26 cellular contexts compared by ENCODE assay signal in the genomic region with DNA sequence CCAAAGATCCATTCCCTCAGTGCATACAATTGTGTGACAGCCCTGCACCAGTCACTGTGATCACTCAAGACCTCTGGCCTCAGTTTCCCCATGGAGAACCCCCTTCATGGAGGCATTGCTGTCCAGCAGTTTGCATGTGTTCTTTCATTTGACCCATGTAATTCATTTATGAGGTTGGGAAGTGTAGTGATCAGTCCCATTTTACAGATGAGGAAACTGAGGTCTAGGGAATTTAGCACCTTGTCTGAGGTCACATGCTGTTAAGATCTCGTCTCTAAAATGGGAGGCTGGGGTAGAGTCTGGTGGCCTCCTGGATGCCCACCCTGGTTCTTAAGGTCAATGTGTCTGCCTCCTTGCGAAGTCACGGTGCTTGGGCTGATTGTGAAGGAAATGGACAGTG.
"Had no signal": no experiment of that assay in that cellular context is flagged by ENCODE, and none has a peak within 500 bp of the region (broad histone marks: within the 10 kb centered on the region; RNA-seq: fewer than 3 reads in every experiment).

No MANE protein-coding gene starts in this region.

- H3K4me3 ChIP-seq: dorsolateral prefrontal cortex, hepatocyte, lung, neural progenitor cell, psoas muscle, spleen, testis, tibial nerve, upper lobe of right lung, vagina had no signal

- H3K9me3 Mint-ChIP-seq: natural killer cell treated with Interleukin-12 subunit alpha and Interleukin-12 subunit beta and Interleukin-15 and Interleukin-18, amount 100 ng/mL, for 72 hours; neural progenitor cell; stimulated activated naive B cell treated with anti-CD40 and anti-IgM and Interleukin-4, amounts not matched to agents 10 μg/mL and 1 μg/mL and 100 μg/mL, for 72 hours; stimulated activated naive CD8-positive, alpha-beta T cell treated with anti-CD3 and anti-CD28 coated beads, Interleukin-15, amount 100 ng/mL, for 72 hours had no signal

- H3K4me1 Mint-ChIP-seq: stimulated activated naive B cell treated with anti-CD40 and anti-IgM and Interleukin-4, amounts not matched to agents 10 μg/mL and 1 μg/mL and 100 μg/mL, for 72 hours had no signal

- H3K4me3 Mint-ChIP-seq: natural killer cell treated with Interleukin-12 subunit alpha and Interleukin-12 subunit beta and Interleukin-15 and Interleukin-18, amount 100 ng/mL, for 72 hours; neural progenitor cell; stimulated activated naive B cell treated with anti-CD40 and anti-IgM and Interleukin-4, amounts not matched to agents 10 μg/mL and 1 μg/mL and 100 μg/mL, for 72 hours; stimulated activated naive CD8-positive, alpha-beta T cell treated with anti-CD3 and anti-CD28 coated beads, Interleukin-15, amount 100 ng/mL, for 72 hours had no signal

- ATAC-seq: left cardiac atrium; left ventricle myocardium superior; natural killer cell treated with Interleukin-12 subunit alpha and Interleukin-12 subunit beta and Interleukin-15 and Interleukin-18, amount 100 ng/mL, for 72 hours; psoas muscle; sciatic nerve; stimulated activated naive B cell treated with anti-CD40 and anti-IgM and Interleukin-4, amounts not matched to agents 10 μg/mL and 1 μg/mL and 100 μg/mL, for 72 hours; stimulated activated naive CD8-positive, alpha-beta T cell treated with anti-CD3 and anti-CD28 coated beads, Interleukin-15, amount 100 ng/mL, for 72 hours; upper lobe of right lung had no signal

- H3K36me3 Mint-ChIP-seq: natural killer cell treated with Interleukin-12 subunit alpha and Interleukin-12 subunit beta and Interleukin-15 and Interleukin-18, amount 100 ng/mL, for 72 hours; stimulated activated naive B cell treated with anti-CD40 and anti-IgM and Interleukin-4, amounts not matched to agents 10 μg/mL and 1 μg/mL and 100 μg/mL, for 72 hours had no signal

- H3K4me2 ChIP-seq: hepatocyte had no signal

- DNase-seq: effector CD8-positive, alpha-beta T cell; foreskin melanocyte; kidney; left cardiac atrium; left ventricle myocardium superior; mesenchymal stem cell; midbrain; occipital lobe; psoas muscle; retina; spleen; stimulated activated CD4-positive, alpha-beta T cell treated with anti-CD3 and anti-CD28 coated beads, Interleukin-2, amount 100 ng/mL, for 24 hours; stimulated activated CD4-positive, alpha-beta T cell treated with anti-CD3 and anti-CD28 coated beads, Interleukin-4, amount 100 ng/mL, for 4 hours; stimulated activated naive B cell treated with anti-CD40 and anti-IgM and Interleukin-4, amounts not matched to agents 10 μg/mL and 1 μg/mL and 100 μg/mL, for 72 hours; stimulated activated naive CD8-positive, alpha-beta T cell treated with anti-CD3 and anti-CD28 coated beads, Interleukin-15, amount 100 ng/mL, for 72 hours; testis had no signal

- H3K36me3 ChIP-seq: neural progenitor cell, spleen, tibial nerve, upper lobe of right lung, vagina had no signal

- H3K27ac Mint-ChIP-seq: natural killer cell treated with Interleukin-12 subunit alpha and Interleukin-12 subunit beta and Interleukin-15 and Interleukin-18, amount 100 ng/mL, for 72 hours; stimulated activated naive B cell treated with anti-CD40 and anti-IgM and Interleukin-4, amounts not matched to agents 10 μg/mL and 1 μg/mL and 100 μg/mL, for 72 hours; stimulated activated naive CD8-positive, alpha-beta T cell treated with anti-CD3 and anti-CD28 coated beads, Interleukin-15, amount 100 ng/mL, for 72 hours had no signal

- H3K4me1 ChIP-seq: parathyroid adenoma, testis, upper lobe of right lung had no signal

- H3K27me3 Mint-ChIP-seq: natural killer cell treated with Interleukin-12 subunit alpha and Interleukin-12 subunit beta and Interleukin-15 and Interleukin-18, amount 100 ng/mL, for 72 hours; stimulated activated naive B cell treated with anti-CD40 and anti-IgM and Interleukin-4, amounts not matched to agents 10 μg/mL and 1 μg/mL and 100 μg/mL, for 72 hours; stimulated activated naive CD8-positive, alpha-beta T cell treated with anti-CD3 and anti-CD28 coated beads, Interleukin-15, amount 100 ng/mL, for 72 hours had no signal

- H3K9ac ChIP-seq: neural progenitor cell, parathyroid adenoma had no signal

- FAIRE-seq: kidney had no signal

- H3K27me3 ChIP-seq: dorsolateral prefrontal cortex, hepatocyte, spleen, testis, tibial nerve, upper lobe of right lung, vagina had no signal

- H3K9me3 ChIP-seq: psoas muscle, spleen, testis, tibial nerve, upper lobe of right lung, vagina had no signal

- H3K27ac ChIP-seq: dorsolateral prefrontal cortex, hepatocyte, neural progenitor cell, parathyroid adenoma, psoas muscle, spleen, testis, tibial nerve, upper lobe of right lung, vagina had no signal

- H2AFZ ChIP-seq: hepatocyte, neural progenitor cell, parathyroid adenoma had no signal
